1 cellular context compared by ENCODE assay signal in genomic region chr22:30704978-30705377, GRCh38.
TF ChIP-seq lines count a peak whose summit lies in the region.

No MANE protein-coding gene starts in this region.

TF ChIP-seq in HepG2, 621 proteins besides CTCF, POLR2A, EP300 and RAD21:
- TF ChIP-seq PBX2 (CRISPR knock-in tag; IDR thresholded peaks at IDR 0.05): 0 out of 2 replicates have a peak, but pooled peaks have one; percentile 20
- no peak for TF ChIP-seq NAIF1 (CRISPR knock-in tag; IDR thresholded peaks at IDR 0.05; ENCODE audit: borderline replicate concordance)
- TF ChIP-seq ZNF768 (CRISPR knock-in tag; IDR thresholded peaks at IDR 0.05): peak; percentile 88
- TF ChIP-seq, protein P1, sequence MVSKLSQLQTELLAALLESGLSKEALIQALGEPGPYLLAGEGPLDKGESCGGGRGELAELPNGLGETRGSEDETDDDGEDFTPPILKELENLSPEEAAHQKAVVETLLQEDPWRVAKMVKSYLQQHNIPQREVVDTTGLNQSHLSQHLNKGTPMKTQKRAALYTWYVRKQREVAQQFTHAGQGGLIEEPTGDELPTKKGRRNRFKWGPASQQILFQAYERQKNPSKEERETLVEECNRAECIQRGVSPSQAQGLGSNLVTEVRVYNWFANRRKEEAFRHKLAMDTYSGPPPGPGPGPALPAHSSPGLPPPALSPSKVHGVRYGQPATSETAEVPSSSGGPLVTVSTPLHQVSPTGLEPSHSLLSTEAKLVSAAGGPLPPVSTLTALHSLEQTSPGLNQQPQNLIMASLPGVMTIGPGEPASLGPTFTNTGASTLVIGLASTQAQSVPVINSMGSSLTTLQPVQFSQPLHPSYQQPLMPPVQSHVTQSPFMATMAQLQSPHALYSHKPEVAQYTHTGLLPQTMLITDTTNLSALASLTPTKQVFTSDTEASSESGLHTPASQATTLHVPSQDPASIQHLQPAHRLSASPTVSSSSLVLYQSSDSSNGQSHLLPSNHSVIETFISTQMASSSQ (IDR thresholded peaks at IDR 0.05; ENCODE audit: low read depth): no peak
- TF ChIP-seq, protein P1 (CRISPR knock-in tag; IDR thresholded peaks at IDR 0.05; ENCODE audit: borderline replicate concordance): no peak
- no peak for TF ChIP-seq THAP7 (CRISPR knock-in tag; IDR thresholded peaks at IDR 0.05)
- TF ChIP-seq NFYB (CRISPR knock-in tag; IDR thresholded peaks at IDR 0.05): 0 out of 2 replicates have a peak, but pooled peaks have one; percentile 17
- peak in 1 of 2 experiments; percentile 31; a peak in 1 of 4 replicates for TF ChIP-seq ATF4 (CRISPR knock-in tag; IDR thresholded peaks at IDR 0.05)
- TF ChIP-seq, protein P2, sequence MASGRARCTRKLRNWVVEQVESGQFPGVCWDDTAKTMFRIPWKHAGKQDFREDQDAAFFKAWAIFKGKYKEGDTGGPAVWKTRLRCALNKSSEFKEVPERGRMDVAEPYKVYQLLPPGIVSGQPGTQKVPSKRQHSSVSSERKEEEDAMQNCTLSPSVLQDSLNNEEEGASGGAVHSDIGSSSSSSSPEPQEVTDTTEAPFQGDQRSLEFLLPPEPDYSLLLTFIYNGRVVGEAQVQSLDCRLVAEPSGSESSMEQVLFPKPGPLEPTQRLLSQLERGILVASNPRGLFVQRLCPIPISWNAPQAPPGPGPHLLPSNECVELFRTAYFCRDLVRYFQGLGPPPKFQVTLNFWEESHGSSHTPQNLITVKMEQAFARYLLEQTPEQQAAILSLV (CRISPR knock-in tag; IDR thresholded peaks at IDR 0.05; ENCODE audit: borderline replicate concordance): no peak
- peak; percentile 12; the same call in 1 of the 2 replicates for TF ChIP-seq SALL1 (CRISPR knock-in tag; IDR thresholded peaks at IDR 0.05)
- TF ChIP-seq, protein P3, sequence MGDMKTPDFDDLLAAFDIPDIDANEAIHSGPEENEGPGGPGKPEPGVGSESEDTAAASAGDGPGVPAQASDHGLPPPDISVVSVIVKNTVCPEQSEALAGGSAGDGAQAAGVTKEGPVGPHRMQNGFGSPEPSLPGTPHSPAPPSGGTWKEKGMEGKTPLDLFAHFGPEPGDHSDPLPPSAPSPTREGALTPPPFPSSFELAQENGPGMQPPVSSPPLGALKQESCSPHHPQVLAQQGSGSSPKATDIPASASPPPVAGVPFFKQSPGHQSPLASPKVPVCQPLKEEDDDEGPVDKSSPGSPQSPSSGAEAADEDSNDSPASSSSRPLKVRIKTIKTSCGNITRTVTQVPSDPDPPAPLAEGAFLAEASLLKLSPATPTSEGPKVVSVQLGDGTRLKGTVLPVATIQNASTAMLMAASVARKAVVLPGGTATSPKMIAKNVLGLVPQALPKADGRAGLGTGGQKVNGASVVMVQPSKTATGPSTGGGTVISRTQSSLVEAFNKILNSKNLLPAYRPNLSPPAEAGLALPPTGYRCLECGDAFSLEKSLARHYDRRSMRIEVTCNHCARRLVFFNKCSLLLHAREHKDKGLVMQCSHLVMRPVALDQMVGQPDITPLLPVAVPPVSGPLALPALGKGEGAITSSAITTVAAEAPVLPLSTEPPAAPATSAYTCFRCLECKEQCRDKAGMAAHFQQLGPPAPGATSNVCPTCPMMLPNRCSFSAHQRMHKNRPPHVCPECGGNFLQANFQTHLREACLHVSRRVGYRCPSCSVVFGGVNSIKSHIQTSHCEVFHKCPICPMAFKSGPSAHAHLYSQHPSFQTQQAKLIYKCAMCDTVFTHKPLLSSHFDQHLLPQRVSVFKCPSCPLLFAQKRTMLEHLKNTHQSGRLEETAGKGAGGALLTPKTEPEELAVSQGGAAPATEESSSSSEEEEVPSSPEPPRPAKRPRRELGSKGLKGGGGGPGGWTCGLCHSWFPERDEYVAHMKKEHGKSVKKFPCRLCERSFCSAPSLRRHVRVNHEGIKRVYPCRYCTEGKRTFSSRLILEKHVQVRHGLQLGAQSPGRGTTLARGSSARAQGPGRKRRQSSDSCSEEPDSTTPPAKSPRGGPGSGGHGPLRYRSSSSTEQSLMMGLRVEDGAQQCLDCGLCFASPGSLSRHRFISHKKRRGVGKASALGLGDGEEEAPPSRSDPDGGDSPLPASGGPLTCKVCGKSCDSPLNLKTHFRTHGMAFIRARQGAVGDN (CRISPR knock-in tag; IDR thresholded peaks at IDR 0.05): 0 out of 2 replicates have a peak, but pooled peaks have one; percentile 12
- peak; percentile 76 for TF ChIP-seq CEBPG (CRISPR knock-in tag; IDR thresholded peaks at IDR 0.05)
- no peak for TF ChIP-seq TSC22D2 (CRISPR knock-in tag; IDR thresholded peaks at IDR 0.05; ENCODE audit: borderline replicate concordance)
- TF ChIP-seq CEBPB (IDR thresholded peaks at IDR 0.05; ENCODE audit: borderline replicate concordance, low read depth, low read length): peak; percentile 87
